ENCODE assay signal across 24 cellular contexts in the genomic region with DNA sequence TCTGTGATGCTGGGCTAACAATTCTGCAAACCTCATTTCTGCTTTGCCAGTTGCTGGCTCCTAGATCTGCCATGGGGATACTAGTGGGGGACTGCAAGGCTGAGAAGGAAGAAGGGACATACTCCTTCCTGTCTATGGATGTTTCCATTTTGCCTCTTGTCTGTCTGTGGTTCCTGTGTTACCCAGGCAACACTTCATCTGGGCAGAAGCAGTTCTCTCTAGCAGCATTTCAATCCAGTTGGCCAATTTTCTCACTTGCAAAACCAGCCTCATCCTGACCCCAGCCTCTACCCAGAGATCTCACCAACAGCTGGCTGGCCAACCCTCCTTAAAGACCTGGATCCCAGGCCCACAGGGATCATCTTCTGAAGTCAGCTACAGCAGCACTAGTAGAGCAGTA.
"Had no signal": no experiment of that assay in that cellular context is flagged by ENCODE, and none has a peak within 500 bp of the region (broad histone marks: within the 10 kb centered on the region; RNA-seq: fewer than 3 reads in every experiment).

No MANE protein-coding gene starts in this region.

- H3K36me3 ChIP-seq: gastroesophageal sphincter, heart left ventricle, left lung, lower lobe of right lung had no signal

- H2AFZ ChIP-seq: hepatocyte had no signal

- H3K4me2 ChIP-seq: hepatocyte had no signal

- DNase-seq: dermis blood vessel endothelial cell; dorsolateral prefrontal cortex; effector CD4-positive, alpha-beta T cell; effector memory CD4-positive, alpha-beta T cell; erythroblast; foreskin keratinocyte; heart left ventricle; hypothalamus; immature natural killer cell; islet precursor cell; kidney; kidney glomerular epithelial cell; left lung; left ventricle myocardium superior; lower lobe of right lung; mesenchymal stem cell; mucosa of descending colon; naive B cell had no signal

- FAIRE-seq: colon, kidney had no signal

- H3K27me3 ChIP-seq: dorsolateral prefrontal cortex, foreskin keratinocyte, gastroesophageal sphincter, heart left ventricle, hepatocyte, left lung had no signal

- H3K4me3 ChIP-seq: coronary artery, dorsolateral prefrontal cortex, gastroesophageal sphincter, heart left ventricle, hepatocyte, left lung, lower lobe of right lung, mucosa of descending colon had no signal

- H3K9me3 ChIP-seq: left lung, lower lobe of right lung, mucosa of descending colon had no signal

- H3K27ac ChIP-seq: coronary artery, epithelial cell of prostate, foreskin keratinocyte, gastroesophageal sphincter, heart left ventricle, hepatocyte, left lung, lower lobe of right lung had no signal

- ATAC-seq: esophagus mucosa, foreskin keratinocyte, gastroesophageal sphincter, heart left ventricle, left lung, left ventricle myocardium superior, lower lobe of right lung, mucosa of descending colon had no signal
